In genomic region chr9:110291921-110292575, GRCh38 we compare ENCODE assay signal across 22 cellular contexts. TPM values are rescaled to one million over a fixed set of nuclear protein-coding genes. Genes with fewer than 3 reads are reported as not detected.
"Had no signal": no experiment of that assay in that cellular context is flagged by ENCODE, and none has a peak within 500 bp of the region (broad histone marks: within the 10 kb centered on the region; RNA-seq: fewer than 3 reads in every experiment).

No MANE protein-coding gene starts in this region.

- H3K4me2 ChIP-seq: smooth muscle cell had no signal

- H3K27me3 ChIP-seq: colonic mucosa, right lobe of liver, stomach, testis, upper lobe of right lung had no signal

- H3K9me3 Mint-ChIP-seq: activated CD4-positive, alpha-beta memory T cell treated with anti-CD3 and anti-CD28 coated beads, Interleukin-2, amount 10 ng/mL, durations not matched to agents 7 days and 5 days; activated T-cell treated with anti-CD3 and anti-CD28 coated beads, Interleukin-2, amount 50 U/mL, for 24 hours; neural crest cell; T-helper 1 cell treated with Interleukin-12 subunit alpha and Interleukin-12 subunit beta and Interleukin-4 antibody, amounts not matched to agents 30 μg/mL and 1 μg/mL, for 36 hours had no signal

- H3K9me3 ChIP-seq: colonic mucosa, right lobe of liver, stomach, testis, upper lobe of right lung had no signal

- H3K4me1 Mint-ChIP-seq: neural crest cell had no signal

- H3K27me3 Mint-ChIP-seq: activated CD4-positive, alpha-beta memory T cell treated with anti-CD3 and anti-CD28 coated beads, Interleukin-2, amount 10 ng/mL, durations not matched to agents 7 days and 5 days; activated T-cell treated with anti-CD3 and anti-CD28 coated beads, Interleukin-2, amount 50 U/mL, for 24 hours had no signal

- H3K4me3 ChIP-seq: colonic mucosa, lung, right lobe of liver, smooth muscle cell, stomach, upper lobe of right lung had no signal

- H3K4me1 ChIP-seq: colonic mucosa, right lobe of liver, stomach, testis, upper lobe of right lung had no signal

- DNase-seq: activated CD4-positive, alpha-beta memory T cell treated with anti-CD3 and anti-CD28 coated beads, Interleukin-2, amount 10 ng/mL, durations not matched to agents 7 days and 5 days; activated CD4-positive, alpha-beta T cell treated with anti-CD3 and anti-CD28 coated beads for 4 hours; activated effector memory CD4-positive, alpha-beta T cell treated with Interleukin-2 at 50 U/mL for 16 hours; activated naive CD4-positive, alpha-beta T cell treated with anti-CD3 and anti-CD28 coated beads, Interleukin-2, amount 50 U/mL, for 16 hours; activated T-cell treated with anti-CD3 and anti-CD28 coated beads, Interleukin-2, amount 50 U/mL, for 24 hours; colonic mucosa; foreskin melanocyte; left cardiac atrium; midbrain; right lobe of liver; stomach; testis; upper lobe of right lung had no signal

- H3K27ac Mint-ChIP-seq: activated CD4-positive, alpha-beta memory T cell treated with anti-CD3 and anti-CD28 coated beads, Interleukin-2, amount 10 ng/mL, durations not matched to agents 7 days and 5 days; activated T-cell treated with anti-CD3 and anti-CD28 coated beads, Interleukin-2, amount 50 U/mL, for 24 hours; T-helper 1 cell treated with Interleukin-12 subunit alpha and Interleukin-12 subunit beta and Interleukin-4 antibody, amounts not matched to agents 30 μg/mL and 1 μg/mL, for 36 hours had no signal

- H3K27ac ChIP-seq: colonic mucosa, right lobe of liver, stomach, testis, upper lobe of right lung had no signal

- H3K36me3 ChIP-seq: colonic mucosa, right lobe of liver, stomach, upper lobe of right lung had no signal

- H3K4me3 Mint-ChIP-seq: activated CD4-positive, alpha-beta memory T cell treated with anti-CD3 and anti-CD28 coated beads, Interleukin-2, amount 10 ng/mL, durations not matched to agents 7 days and 5 days; activated T-cell treated with anti-CD3 and anti-CD28 coated beads, Interleukin-2, amount 50 U/mL, for 24 hours; neural crest cell; T-helper 1 cell treated with Interleukin-12 subunit alpha and Interleukin-12 subunit beta and Interleukin-4 antibody, amounts not matched to agents 30 μg/mL and 1 μg/mL, for 36 hours had no signal

RNA-seq across cellular contexts. Expression of gene TXNDC8, which starts 45.6 kb away (rescaled TPM):
- total RNA-seq: activated CD4-positive, alpha-beta memory T cell treated with anti-CD3 and anti-CD28 coated beads, Interleukin-2, amount 10 ng/mL, durations not matched to agents 7 days and 5 days; astrocyte; cardiac septum; colonic mucosa; left cardiac atrium; lung; neural crest cell; osteocyte; pulmonary artery endothelial cell; right lobe of liver; smooth muscle cell; stomach; upper lobe of right lung had no signal
- polyA plus RNA-seq: adipose tissue, lung, smooth muscle cell, stomach had no signal
